10 cellular contexts compared by ENCODE assay signal in the genomic region with DNA sequence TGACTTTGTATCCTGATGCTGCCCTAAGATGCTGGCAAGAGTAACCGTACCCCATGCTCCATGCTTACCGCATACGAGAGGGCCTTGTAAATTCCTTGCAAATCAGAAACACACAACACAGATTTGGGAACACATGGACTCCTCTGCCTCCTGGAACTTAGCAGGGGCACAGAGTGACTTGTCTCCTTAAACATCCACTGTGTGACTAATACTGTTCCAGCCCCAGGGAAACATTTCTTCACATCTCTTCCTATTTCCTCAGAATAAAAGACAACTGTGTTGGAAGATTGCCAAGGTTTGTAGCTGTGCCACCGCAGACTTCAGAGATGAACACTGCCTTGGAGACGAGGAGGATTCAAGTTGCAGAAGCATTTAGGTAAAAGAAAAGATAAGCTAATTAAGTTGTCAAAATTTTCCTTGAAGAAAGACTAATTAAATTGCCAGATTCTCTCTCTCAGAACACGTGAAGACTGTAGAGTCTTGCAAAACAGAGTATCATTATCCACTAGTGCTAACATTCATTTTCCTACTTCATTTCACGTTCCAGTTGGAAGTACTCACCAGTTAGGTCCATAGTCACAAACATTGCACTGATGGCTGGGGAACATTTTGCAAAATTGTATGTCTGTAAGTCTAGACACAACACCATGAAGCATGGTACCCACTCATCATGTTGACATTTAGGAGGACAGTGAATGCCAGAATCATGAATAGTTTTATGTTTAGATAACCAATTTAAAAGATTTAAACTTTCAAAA.
DNase-seq lines count a peak whose midpoint lies in the region; ATAC-seq and TF ChIP-seq lines count a peak whose summit lies in the region.
"Had no signal": no experiment of that assay in that cellular context is flagged by ENCODE, and none has a peak within 500 bp of the region (broad histone marks: within the 10 kb centered on the region; RNA-seq: fewer than 3 reads in every experiment).

No MANE protein-coding gene starts in this region.

- H3K27ac ChIP-seq in SK-N-MC = peak overlapping the region; percentile 79
- H3K27ac ChIP-seq in smooth muscle cell (ENCODE audit: low read depth) = peak overlapping the region; percentile 80
- H3K27ac ChIP-seq: ovary had no signal

- H3F3A ChIP-seq in smooth muscle cell (ENCODE audit: low read depth) = peaks cover 12% of the 10 kb centered on the region

- H3K9me3 ChIP-seq in SK-N-MC (ENCODE audit: low read depth, low read length) (no peaks in the 10 kb centered on the region), smooth muscle cell (replicated peaks; ENCODE audit: low read depth) (no peaks in the 10 kb centered on the region)
- H3K9me3 ChIP-seq: HAP-1, ovary had no signal

- H3K4me2 ChIP-seq in smooth muscle cell = peak overlapping the region; percentile 7

- peak; percentile 71 for DNase-seq in HPDE6-E6E7 (ENCODE audit: extremely low spot score)
- DNase-seq in SK-N-MC (ENCODE audit: low read depth, low spot score) = peak; percentile 100
- peak; percentile 30 for DNase-seq in glomerular visceral epithelial cell (ENCODE audit: extremely low spot score)
- DNase-seq in smooth muscle cell (lab: John Stamatoyannopoulos, UW; ENCODE audit: unreplicated experiment) = no peak
- no peak for DNase-seq in HUDEP-2 (lab: John Stamatoyannopoulos, UW; ENCODE audit: unreplicated experiment in 76 of 76)
- no peak for DNase-seq in NCI-H2171 treated with DMSO at 0.1 percent for 48 hours (lab: John Stamatoyannopoulos, UW)
- DNase-seq: activated gamma-delta T cell, ovary had no signal

- H3K4me3 ChIP-seq in SK-N-MC (peak overlapping the region; percentile 56), smooth muscle cell (no peak overlapping the region)
- H3K4me3 ChIP-seq: HAP-1, ovary had no signal

- no peaks in the 10 kb centered on the region for H3K79me2 ChIP-seq in smooth muscle cell (ENCODE audit: low read depth)

- no peaks in the 10 kb centered on the region for H4K20me1 ChIP-seq in smooth muscle cell (ENCODE audit: low read depth)

- H3K27me3 ChIP-seq in smooth muscle cell (ENCODE audit: low read depth) = no peaks in the 10 kb centered on the region
- H3K27me3 ChIP-seq: ovary had no signal

- no peak for ATAC-seq in GM18858 (IDR thresholded peaks at IDR 0.05; ENCODE audit: unreplicated experiment)

- no peak for TF ChIP-seq CTCF in smooth muscle cell (IDR thresholded peaks at IDR 0.05; ENCODE audit: borderline replicate concordance, insufficient read depth, poor library complexity, severe bottlenecking)

- 27% methylated on average over 7 of the region's 7 CpGs for WGBS in smooth muscle cell (ENCODE audit: low lambda C conversion rate)

- no peaks in the 10 kb centered on the region for H3K4me1 ChIP-seq in smooth muscle cell (ENCODE audit: low read depth)
- H3K4me1 ChIP-seq: HAP-1 had no signal

- H2AFZ ChIP-seq in smooth muscle cell (ENCODE audit: low read depth) = no peak overlapping the region

- H3K36me3 ChIP-seq in SK-N-MC (ENCODE audit: insufficient read depth, low read length) = no peaks in the 10 kb centered on the region
- no peaks in the 10 kb centered on the region for H3K36me3 ChIP-seq in smooth muscle cell (ENCODE audit: low read depth)
- H3K36me3 ChIP-seq: HAP-1, ovary had no signal

- H3K9ac ChIP-seq in SK-N-MC (ENCODE audit: insufficient read length) = no peak overlapping the region
- peak overlapping the region; percentile 28 for H3K9ac ChIP-seq in smooth muscle cell (ENCODE audit: low read depth)

Comparison
In these comparisons a context has a peak if more than half of its experiments do, and no peak if none do; other contexts are left out.
1. DNase-seq: peak in HPDE6-E6E7 (single experiment), SK-N-MC (single experiment) and glomerular visceral epithelial cell (single experiment); none in smooth muscle cell (single experiment), HUDEP-2 (0 of 76) and NCI-H2171 treated with DMSO at 0.1 percent for 48 hours (single experiment).